In genomic region chr10:8052970-8053445, GRCh38 we compare ENCODE assay signal across 10 cellular contexts. TPM values are rescaled to one million over a fixed set of nuclear protein-coding genes. Genes with fewer than 3 reads are reported as not detected.
A peak's percentile ranks its signal among the peaks of the same experiment; 100 is the strongest.
DNase-seq lines count a peak whose midpoint lies in the region; ATAC-seq and TF ChIP-seq lines count a peak whose summit lies in the region.
"Had no signal": no experiment of that assay in that cellular context is flagged by ENCODE, and none has a peak within 500 bp of the region (broad histone marks: within the 10 kb centered on the region; RNA-seq: fewer than 3 reads in every experiment).

No MANE protein-coding gene starts in this region.

- no peak overlapping the region for H4K8ac ChIP-seq in mesenchymal stem cell (ENCODE audit: low read length)

- H3K27ac ChIP-seq in left ventricle myocardium inferior (replicated peaks) (no peak overlapping the region), mesenchymal stem cell (ENCODE audit: low read length, poor library complexity, severe bottlenecking) (no peak overlapping the region), upper lobe of right lung (no peak overlapping the region)

- no peak overlapping the region for H3K23ac ChIP-seq in mesenchymal stem cell (ENCODE audit: low read length in 2 of 2)

- no peak for ATAC-seq in left cardiac atrium
- ATAC-seq in upper lobe of right lung, result no peak
- no peak for ATAC-seq in HG03108 (IDR thresholded peaks at IDR 0.05; ENCODE audit: unreplicated experiment)
- no peak for ATAC-seq in HG02610 (IDR thresholded peaks at IDR 0.05; ENCODE audit: unreplicated experiment)

- no peak overlapping the region for H4K91ac ChIP-seq in mesenchymal stem cell (ENCODE audit: low read length)

- H3K4me1 ChIP-seq in left ventricle myocardium inferior, result peaks cover 74% of the 10 kb centered on the region
- peaks cover 45% of the 10 kb centered on the region for H3K4me1 ChIP-seq in mesenchymal stem cell (ENCODE audit: control insufficient read depth, insufficient read depth, low read depth, low read length)
- H3K4me1 ChIP-seq in upper lobe of right lung, result peaks cover 41% of the 10 kb centered on the region

- no peak overlapping the region for H2AK5ac ChIP-seq in mesenchymal stem cell (ENCODE audit: low read length, severe bottlenecking)

- H3K27ac Mint-ChIP-seq in activated naive CD8-positive, alpha-beta T cell treated with anti-CD3 and anti-CD28 coated beads for 36 hours, result no peak overlapping the region

- peaks cover 45% of the 10 kb centered on the region for H3K4me1 Mint-ChIP-seq in activated naive CD8-positive, alpha-beta T cell treated with anti-CD3 and anti-CD28 coated beads for 36 hours

- H3K18ac ChIP-seq in mesenchymal stem cell (ENCODE audit: low read depth in 1 of 2, low read length in 2 of 2), result no peak overlapping the region

- peaks cover 100% of the 10 kb centered on the region for H3K27me3 ChIP-seq in left ventricle myocardium inferior (ENCODE audit: low read depth)
- peaks cover 92 to 100% of the 10 kb centered on the region in 2 experiments for H3K27me3 ChIP-seq in mesenchymal stem cell (ENCODE audit: control insufficient read depth in 1 of 2, insufficient read depth in 1 of 2, low read length in 2 of 2)
- H3K27me3 ChIP-seq in upper lobe of right lung, result peaks cover 90% of the 10 kb centered on the region

- H3K9ac ChIP-seq in mesenchymal stem cell (ENCODE audit: low read length), result no peak overlapping the region

- H3K14ac ChIP-seq in mesenchymal stem cell (ENCODE audit: low read length in 2 of 2), result no peak overlapping the region

- TF ChIP-seq CTCF in left ventricle myocardium inferior (IDR thresholded peaks at IDR 0.05; ENCODE audit: borderline replicate concordance), result no peak
- no peak for TF ChIP-seq CTCF in upper lobe of right lung (IDR thresholded peaks at IDR 0.05)

- intact Hi-C loops in left ventricle myocardium inferior (cut with micrococcal nuclease), result no loop called here
- intact Hi-C loops in left cardiac atrium (cut with DNase I), result no loop called here
- intact Hi-C loops in upper lobe of right lung (cut with DNase I), result no loop called here

- 4% methylated on average over 8 of the region's 17 CpGs for WGBS in mesenchymal stem cell

- peaks cover 5% of the 10 kb centered on the region for H3K36me3 Mint-ChIP-seq in activated naive CD8-positive, alpha-beta T cell treated with anti-CD3 and anti-CD28 coated beads for 36 hours

- H3K36me3 ChIP-seq in left ventricle myocardium inferior, result no peaks in the 10 kb centered on the region
- H3K36me3 ChIP-seq in mesenchymal stem cell (ENCODE audit: control insufficient read depth in 1 of 2, insufficient read depth in 2 of 2, low read depth in 1 of 2, low read length in 2 of 2), result peaks cover 0 to 3% of the 10 kb centered on the region in 2 experiments
- no peaks in the 10 kb centered on the region for H3K36me3 ChIP-seq in upper lobe of right lung
- H3K36me3 ChIP-seq: thyroid gland had no signal

- no peak overlapping the region for H2BK120ac ChIP-seq in mesenchymal stem cell (ENCODE audit: low read depth, low read length)

- no peaks in the 10 kb centered on the region for H3K9me3 Mint-ChIP-seq in activated naive CD8-positive, alpha-beta T cell treated with anti-CD3 and anti-CD28 coated beads for 36 hours

- peak overlapping the region; percentile 66 for H3K4me3 ChIP-seq in left ventricle myocardium inferior
- no peak overlapping the region for H3K4me3 ChIP-seq in mesenchymal stem cell (ENCODE audit: insufficient read depth in 1 of 2, low read depth in 1 of 2, low read length in 2 of 2)
- H3K4me3 ChIP-seq in upper lobe of right lung, result peak overlapping the region; percentile 55

- H3K4me2 ChIP-seq in mesenchymal stem cell (ENCODE audit: low read length, poor library complexity, severe bottlenecking), result peak overlapping the region; percentile 10

- no peak overlapping the region for H2BK12ac ChIP-seq in mesenchymal stem cell (ENCODE audit: low read length in 2 of 2)

- H3K9me3 ChIP-seq in left ventricle myocardium inferior (replicated peaks) (no peaks in the 10 kb centered on the region), mesenchymal stem cell (ENCODE audit: control insufficient read depth, low read length) (no peaks in the 10 kb centered on the region), upper lobe of right lung (no peaks in the 10 kb centered on the region)
- H3K9me3 ChIP-seq: thyroid gland had no signal

- peak overlapping the region; percentile 67 for H3K4me3 Mint-ChIP-seq in activated naive CD8-positive, alpha-beta T cell treated with anti-CD3 and anti-CD28 coated beads for 36 hours

- DNase-seq in left ventricle myocardium inferior (no peak), left cardiac atrium (no peak), mesenchymal stem cell (no peak), upper lobe of right lung (no peak), HCEC 1CT (no peak)
- no peak for DNase-seq in activated naive CD8-positive, alpha-beta T cell treated with anti-CD3 and anti-CD28 coated beads for 36 hours
- DNase-seq: NCI-H1417 treated with DMSO at 0.1 percent for 48 hours had no signal

- no peaks in the 10 kb centered on the region for H3K79me1 ChIP-seq in mesenchymal stem cell (replicated peaks; ENCODE audit: low read length, poor library complexity, severe bottlenecking)

- H2BK5ac ChIP-seq in mesenchymal stem cell (ENCODE audit: low read depth, low read length, poor library complexity, severe bottlenecking), result no peak overlapping the region

- no peak overlapping the region for H3K4ac ChIP-seq in mesenchymal stem cell (ENCODE audit: low read depth in 1 of 2, low read length in 2 of 2)

- H3K27me3 Mint-ChIP-seq in activated naive CD8-positive, alpha-beta T cell treated with anti-CD3 and anti-CD28 coated beads for 36 hours, result peaks cover 41% of the 10 kb centered on the region

- no peak overlapping the region for H2BK15ac ChIP-seq in mesenchymal stem cell (ENCODE audit: low read depth, poor library complexity, severe bottlenecking)

- no peak overlapping the region for H2AFZ ChIP-seq in mesenchymal stem cell (ENCODE audit: low read depth, low read length)

RNA-seq across cellular contexts. Expression of gene GATA3, which starts 1.5 kb away (rescaled TPM):
- total RNA-seq in left ventricle myocardium inferior (1.4 TPM), left cardiac atrium (1 to 10 TPM; 1.9 to 2.1 TPM), upper lobe of right lung (3.2 TPM)
- total RNA-seq in activated naive CD8-positive, alpha-beta T cell treated with anti-CD3 and anti-CD28 coated beads for 36 hours, result 1 to 10 TPM; 8.4 to 8.8 TPM
- polyA plus RNA-seq in mesenchymal stem cell (2013, experiment 1 of 2), result 8.4 TPM
- polyA plus RNA-seq in mesenchymal stem cell (2013, experiment 2 of 2), result 8.8 TPM

Comparison
In these comparisons a context has a peak if more than half of its experiments do, and no peak if none do; other contexts are left out.
1. H3K4me3 ChIP-seq: peak in left ventricle myocardium inferior (single experiment) and upper lobe of right lung (single experiment); none in mesenchymal stem cell (0 of 2).